20 cellular contexts compared by ENCODE assay signal in the genomic region with DNA sequence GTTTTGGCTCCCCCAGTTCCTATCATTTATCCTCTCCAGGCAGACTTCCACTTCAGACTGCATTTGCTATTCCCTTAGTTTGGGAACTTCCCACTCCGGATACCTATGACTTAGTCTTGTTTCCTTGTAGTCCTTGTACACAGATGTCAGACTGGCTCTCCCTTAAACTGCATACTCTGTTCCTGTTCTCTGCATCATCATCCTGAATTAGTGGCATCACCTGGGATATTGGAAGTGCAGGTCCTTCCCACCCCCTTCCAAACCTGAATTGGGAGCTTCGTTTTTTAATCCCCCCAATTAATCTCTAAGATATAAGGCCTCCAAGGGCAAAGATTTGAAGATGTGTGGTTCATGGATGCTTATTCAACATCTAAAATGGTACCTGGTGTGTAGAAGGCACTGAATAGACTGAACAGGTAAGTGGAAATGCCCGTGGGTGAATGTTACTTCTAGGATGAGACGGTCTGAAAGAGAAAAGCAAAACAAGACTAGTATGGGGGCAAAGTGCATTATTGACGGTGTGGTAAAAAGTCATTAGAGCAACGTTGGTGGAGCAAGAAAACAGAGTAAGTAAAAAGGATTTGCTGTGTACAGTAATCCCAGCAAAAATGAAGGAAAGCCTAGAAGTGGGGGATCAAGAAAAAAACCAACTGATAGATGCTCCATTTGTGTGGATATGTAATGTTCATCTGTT. TPM values are rescaled to one million over a fixed set of nuclear protein-coding genes. Genes with fewer than 3 reads are reported as not detected.
DNase-seq lines count a peak whose midpoint lies in the region; ATAC-seq and TF ChIP-seq lines count a peak whose summit lies in the region.
"Had no signal": no experiment of that assay in that cellular context is flagged by ENCODE, and none has a peak within 500 bp of the region (broad histone marks: within the 10 kb centered on the region; RNA-seq: fewer than 3 reads in every experiment).

No MANE protein-coding gene starts in this region.

- H3K36me3 Mint-ChIP-seq in activated T-helper 1 cell treated with anti-CD3 and anti-CD28 coated beads, Interleukin-12 subunit alpha, Interleukin-12 subunit beta, Interleukin-2, Interleukin-4 antibody, amounts not matched to agents 30 ng/mL and 10 ng/mL and 1 ng/mL, durations not matched to agents 14 hours and 24 hours and 36 hours (ENCODE audit: low read depth): peaks cover 70% of the 10 kb centered on the region
- H3K36me3 Mint-ChIP-seq in naive thymus-derived CD4-positive, alpha-beta T cell: peaks cover 7 to 20% (median 10%) of the 10 kb centered on the region in 5 donors

- H3K4me3 ChIP-seq in naive thymus-derived CD4-positive, alpha-beta T cell (ENCODE audit: low read length): no peak overlapping the region
- H3K4me3 ChIP-seq: left lung, prostate gland, spleen had no signal

- no peak for ATAC-seq in naive thymus-derived CD4-positive, alpha-beta T cell

- no peak overlapping the region for H3K4me3 Mint-ChIP-seq in activated T-helper 1 cell treated with anti-CD3 and anti-CD28 coated beads, Interleukin-12 subunit alpha, Interleukin-12 subunit beta, Interleukin-2, Interleukin-4 antibody, amounts not matched to agents 30 ng/mL and 10 ng/mL and 1 ng/mL, durations not matched to agents 14 hours and 24 hours and 36 hours
- H3K4me3 Mint-ChIP-seq in naive thymus-derived CD4-positive, alpha-beta T cell: peak overlapping the region in 1 of 10 donors; percentile 1
- H3K4me3 Mint-ChIP-seq: activated CD4-positive, alpha-beta T cell treated with anti-CD3 and anti-CD28 coated beads, Interleukin-2, amount 10 ng/mL, durations not matched to agents 24 days and 14 days had no signal

- TF ChIP-seq CTCF in GM20000 (IDR thresholded peaks at IDR 0.05; ENCODE audit: extremely low read depth, missing control alignments): no peak

- H3K27ac ChIP-seq in naive thymus-derived CD4-positive, alpha-beta T cell (ENCODE audit: low read depth, low read length): no peak overlapping the region
- H3K27ac ChIP-seq: left lung, prostate gland, spleen had no signal

- POLR2A ChIA-PET in naive thymus-derived CD4-positive, alpha-beta T cell (lab: Charles Lee): no interaction called here

- intact Hi-C loops in activated T-helper 1 cell treated with anti-CD3 and anti-CD28 coated beads, Interleukin-12 subunit alpha, Interleukin-12 subunit beta, Interleukin-2, Interleukin-4 antibody, amounts not matched to agents 30 ng/mL and 10 ng/mL and 1 ng/mL, durations not matched to agents 14 hours and 24 hours and 36 hours (cut with micrococcal nuclease): loop anchor here (1.0 kb wide), 2 partner anchors 8 kb away; no protein-coding TSS in a partner anchor
- intact Hi-C loops in naive thymus-derived CD4-positive, alpha-beta T cell (cut with micrococcal nuclease): no loop called here

- H3K27ac Mint-ChIP-seq in activated T-helper 1 cell treated with anti-CD3 and anti-CD28 coated beads, Interleukin-12 subunit alpha, Interleukin-12 subunit beta, Interleukin-2, Interleukin-4 antibody, amounts not matched to agents 30 ng/mL and 10 ng/mL and 1 ng/mL, durations not matched to agents 14 hours and 24 hours and 36 hours: peak overlapping the region; percentile 35
- H3K27ac Mint-ChIP-seq in naive thymus-derived CD4-positive, alpha-beta T cell: peak overlapping the region in 7 of 9 donors; percentile 1 to 64 (median 10)
- H3K27ac Mint-ChIP-seq: activated CD4-positive, alpha-beta T cell treated with anti-CD3 and anti-CD28 coated beads, Interleukin-2, amount 10 ng/mL, durations not matched to agents 24 days and 14 days had no signal

- H3K9me3 ChIP-seq in naive thymus-derived CD4-positive, alpha-beta T cell (ENCODE audit: control insufficient read depth in 2 of 3, low read length in 3 of 3): no peaks in the 10 kb centered on the region
- H3K9me3 ChIP-seq: left lung, prostate gland, spleen had no signal

- H3K9me3 Mint-ChIP-seq in activated T-helper 1 cell treated with anti-CD3 and anti-CD28 coated beads, Interleukin-12 subunit alpha, Interleukin-12 subunit beta, Interleukin-2, Interleukin-4 antibody, amounts not matched to agents 30 ng/mL and 10 ng/mL and 1 ng/mL, durations not matched to agents 14 hours and 24 hours and 36 hours: no peaks in the 10 kb centered on the region
- peaks cover 0 to 2% (median 0%) of the 10 kb centered on the region in 11 donors for H3K9me3 Mint-ChIP-seq in naive thymus-derived CD4-positive, alpha-beta T cell
- H3K9me3 Mint-ChIP-seq: activated CD4-positive, alpha-beta T cell treated with anti-CD3 and anti-CD28 coated beads, Interleukin-2, amount 10 ng/mL, durations not matched to agents 24 days and 14 days had no signal

- H3K27me3 Mint-ChIP-seq in activated T-helper 1 cell treated with anti-CD3 and anti-CD28 coated beads, Interleukin-12 subunit alpha, Interleukin-12 subunit beta, Interleukin-2, Interleukin-4 antibody, amounts not matched to agents 30 ng/mL and 10 ng/mL and 1 ng/mL, durations not matched to agents 14 hours and 24 hours and 36 hours (ENCODE audit: insufficient read depth): no peaks in the 10 kb centered on the region
- H3K27me3 Mint-ChIP-seq in naive thymus-derived CD4-positive, alpha-beta T cell: no peaks in the 10 kb centered on the region
- H3K27me3 Mint-ChIP-seq: activated CD4-positive, alpha-beta T cell treated with anti-CD3 and anti-CD28 coated beads, Interleukin-2, amount 10 ng/mL, durations not matched to agents 24 days and 14 days had no signal

- no peaks in the 10 kb centered on the region for H3K4me1 ChIP-seq in naive thymus-derived CD4-positive, alpha-beta T cell (ENCODE audit: control insufficient read depth in 2 of 2, insufficient read depth in 2 of 2, low read length in 2 of 2)
- H3K4me1 ChIP-seq: prostate gland had no signal

- CTCF ChIA-PET in naive thymus-derived CD4-positive, alpha-beta T cell (lab: Charles Lee): no interaction called here

- peaks cover 0 to 12% (median 0%) of the 10 kb centered on the region in 3 experiments for H3K36me3 ChIP-seq in naive thymus-derived CD4-positive, alpha-beta T cell (ENCODE audit: control insufficient read depth in 2 of 3, insufficient read depth in 3 of 3, low read length in 3 of 3)
- H3K36me3 ChIP-seq: prostate gland had no signal

- peak; percentile 27 for DNase-seq in NCI-H2171 treated with DMSO at 0.1 percent for 48 hours (lab: John Stamatoyannopoulos, UW)
- DNase-seq in NCI-H2171 (lab: John Stamatoyannopoulos, UW): no peak
- peak; percentile 15 for DNase-seq in HT-29 (ENCODE audit: low spot score)
- DNase-seq in activated T-helper 1 cell treated with anti-CD3 and anti-CD28 coated beads, Interleukin-12 subunit alpha, Interleukin-12 subunit beta, Interleukin-2, Interleukin-4 antibody, amounts not matched to agents 30 ng/mL and 10 ng/mL and 1 ng/mL, durations not matched to agents 14 hours and 24 hours and 36 hours (ENCODE audit: low spot score): no peak
- no peak for DNase-seq in naive thymus-derived CD4-positive, alpha-beta T cell
- DNase-seq in NCI-H1417 (lab: John Stamatoyannopoulos, UW): no peak
- no peak for DNase-seq in NCI-H524 treated with DMSO at 0.1 percent for 48 hours (lab: John Stamatoyannopoulos, UW)
- no peak for DNase-seq in GM20000 (ENCODE audit: low spot score)
- DNase-seq: activated CD4-positive, alpha-beta T cell treated with anti-CD3 and anti-CD28 coated beads, Interleukin-2, amount 10 ng/mL, durations not matched to agents 24 days and 14 days; C1 segment of cervical spinal cord; foreskin melanocyte; Kasumi-1; left lung; NCI-H446 treated with DMSO at 0.1 percent for 48 hours; SHP77 treated with DMSO at 0.1 percent for 48 hours; spleen; stimulated activated naive CD4-positive, alpha-beta T cell treated with Interleukin-2 at 50 U/mL for 16 hours; T1000 had no signal

- no peaks in the 10 kb centered on the region for H3K27me3 ChIP-seq in naive thymus-derived CD4-positive, alpha-beta T cell (ENCODE audit: control insufficient read depth in 2 of 2, insufficient read depth in 2 of 2, low read length in 2 of 2)
- H3K27me3 ChIP-seq: left lung, spleen had no signal

- peaks cover 54% of the 10 kb centered on the region for H3K4me1 Mint-ChIP-seq in activated T-helper 1 cell treated with anti-CD3 and anti-CD28 coated beads, Interleukin-12 subunit alpha, Interleukin-12 subunit beta, Interleukin-2, Interleukin-4 antibody, amounts not matched to agents 30 ng/mL and 10 ng/mL and 1 ng/mL, durations not matched to agents 14 hours and 24 hours and 36 hours (ENCODE audit: low read depth)
- peaks cover 18 to 40% (median 35%) of the 10 kb centered on the region in 7 donors for H3K4me1 Mint-ChIP-seq in naive thymus-derived CD4-positive, alpha-beta T cell

RNA-seq across cellular contexts. Expression of gene MIR17HG, which starts 9.6 kb away (rescaled TPM):
- total RNA-seq in HT-29 (2014; rRNA removed; shearing (Covaris generic)): 6.8 and 7.6 TPM in 2 replicates
- 46.5 and 52.1 TPM in 2 replicates for total RNA-seq in activated T-helper 1 cell treated with anti-CD3 and anti-CD28 coated beads, Interleukin-12 subunit alpha, Interleukin-12 subunit beta, Interleukin-2, Interleukin-4 antibody, amounts not matched to agents 30 ng/mL and 10 ng/mL and 1 ng/mL, durations not matched to agents 14 hours and 24 hours and 36 hours
- 10 to 100 TPM; 10.3 to 17.5 (median 13.0) TPM for total RNA-seq in naive thymus-derived CD4-positive, alpha-beta T cell
- under 1 TPM; 0.28 to 0.87 TPM for polyA plus RNA-seq in naive thymus-derived CD4-positive, alpha-beta T cell

RNA-seq across cellular contexts. Expression of gene GPC5, which starts 41.4 kb away (rescaled TPM):
- total RNA-seq in HT-29 (2014; rRNA removed; shearing (Covaris generic)): not detected in 2 replicates
- total RNA-seq in activated T-helper 1 cell treated with anti-CD3 and anti-CD28 coated beads, Interleukin-12 subunit alpha, Interleukin-12 subunit beta, Interleukin-2, Interleukin-4 antibody, amounts not matched to agents 30 ng/mL and 10 ng/mL and 1 ng/mL, durations not matched to agents 14 hours and 24 hours and 36 hours: 0.22 TPM in 1 of 2 replicates, not detected in the other
- under 1 TPM in 2 of 5 experiments, not detected in 3; 0.10 to 0.38 TPM for total RNA-seq in naive thymus-derived CD4-positive, alpha-beta T cell
- polyA plus RNA-seq in naive thymus-derived CD4-positive, alpha-beta T cell: not detected
- total RNA-seq: A172; activated CD4-positive, alpha-beta T cell treated with anti-CD3 and anti-CD28 coated beads, Interleukin-2, amount 10 ng/mL, durations not matched to agents 24 days and 14 days had no signal

Comparison
In these comparisons a context has a peak if more than half of its experiments do, and no peak if none do; other contexts are left out.
1. DNase-seq: peak in NCI-H2171 treated with DMSO at 0.1 percent for 48 hours (single experiment) and HT-29 (single experiment); none in NCI-H2171 (single experiment), activated T-helper 1 cell treated with anti-CD3 and anti-CD28 coated beads, Interleukin-12 subunit alpha, Interleukin-12 subunit beta, Interleukin-2, Interleukin-4 antibody, amounts not matched to agents 30 ng/mL and 10 ng/mL and 1 ng/mL, durations not matched to agents 14 hours and 24 hours and 36 hours (single experiment), naive thymus-derived CD4-positive, alpha-beta T cell (0 of 9), NCI-H1417 (0 of 3), NCI-H524 treated with DMSO at 0.1 percent for 48 hours (single experiment) and GM20000 (single experiment).